ENCODE assay signal across 7 cellular contexts in genomic region chr7:114761973-114762372, GRCh38.
"Had no signal": no experiment of that assay in that cellular context is flagged by ENCODE, and none has a peak within 500 bp of the region (broad histone marks: within the 10 kb centered on the region; RNA-seq: fewer than 3 reads in every experiment).

No MANE protein-coding gene starts in this region.

- ATAC-seq: K562 had no signal

- H3K9ac ChIP-seq: KMS-11 had no signal

- FAIRE-seq: HTR-8/SVneo, K562 had no signal

- H3K27ac ChIP-seq: HL-60, KMS-11 had no signal

- H3K4me2 ChIP-seq: KMS-11 had no signal

- H3K4me3 ChIP-seq: K562 had no signal

- DNase-seq: IMR-90, KBM-7, KG1 had no signal
